ENCODE assay signal across 12 cellular contexts in genomic region chrX:117972681-117973080, GRCh38.
DNase-seq lines count a peak whose midpoint lies in the region; FAIRE-seq and TF ChIP-seq lines count a peak whose summit lies in the region.
"Had no signal": no experiment of that assay in that cellular context is flagged by ENCODE, and none has a peak within 500 bp of the region (broad histone marks: within the 10 kb centered on the region; RNA-seq: fewer than 3 reads in every experiment).

No MANE protein-coding gene starts in this region.

- H3K27me3 ChIP-seq in HAP-1 (ENCODE audit: low read depth), result no peaks in the 10 kb centered on the region
- H3K27me3 ChIP-seq: SJCRH30 had no signal

- H3K4me3 ChIP-seq in HAP-1, result no peak overlapping the region
- no peak overlapping the region for H3K4me3 ChIP-seq in kidney (ENCODE audit: low read length in 2 of 2)
- H3K4me3 ChIP-seq: GM12878, SJCRH30 had no signal

- no peak for TF ChIP-seq CTCF in nephron (IDR thresholded peaks at IDR 0.05; ENCODE audit: unreplicated experiment in 3 of 3)
- no peak for TF ChIP-seq CTCF in kidney (IDR thresholded peaks at IDR 0.05; ENCODE audit: borderline replicate concordance, extremely low read depth, insufficient read depth)

- H3K36me3 ChIP-seq in HAP-1 (replicated peaks), result no peaks in the 10 kb centered on the region
- no peaks in the 10 kb centered on the region for H3K36me3 ChIP-seq in kidney (ENCODE audit: control insufficient read depth in 1 of 2, insufficient read depth in 2 of 2, low read length in 2 of 2)
- H3K36me3 ChIP-seq: SJCRH30 had no signal

- no peaks in the 10 kb centered on the region for H3K27me3 Mint-ChIP-seq in nephron (ENCODE audit: low read depth)

- no peaks in the 10 kb centered on the region for H3K36me3 Mint-ChIP-seq in nephron (ENCODE audit: low read depth)

- peak overlapping the region; percentile 4 to 61 (median 18) for H3K27ac Mint-ChIP-seq in nephron

- H3K9me3 Mint-ChIP-seq in nephron, result no peaks in the 10 kb centered on the region

- no peak for FAIRE-seq in kidney (lab: Jason Lieb, UNC)
- FAIRE-seq: D721Med, GM12878 had no signal

- H3K27ac ChIP-seq in kidney (ENCODE audit: low read depth in 2 of 2, low read length in 2 of 2), result no peak overlapping the region
- H3K27ac ChIP-seq: SJCRH30 had no signal

- H3K4me1 ChIP-seq in HAP-1 (peaks cover 26% of the 10 kb centered on the region), kidney (ENCODE audit: control insufficient read depth in 1 of 2, insufficient read depth in 1 of 2, low read depth in 1 of 2, low read length in 2 of 2) (no peaks in the 10 kb centered on the region)

- intact Hi-C loops in kidney (cut with DNase I), result no loop called here

- peaks cover 15% of the 10 kb centered on the region for H3K4me1 Mint-ChIP-seq in nephron

- H3K9me3 ChIP-seq in HAP-1 (no peaks in the 10 kb centered on the region), kidney (ENCODE audit: control insufficient read depth in 1 of 2, low read length in 2 of 2) (no peaks in the 10 kb centered on the region)
- H3K9me3 ChIP-seq: SJCRH30 had no signal

- no peak overlapping the region for H3K9ac ChIP-seq in kidney (ENCODE audit: low read length in 2 of 2)

- DNase-seq in HAP-1 (ENCODE audit: low spot score in 2 of 2) (peak; percentile 74 to 91), NCI-H748 (lab: John Stamatoyannopoulos, UW; ENCODE audit: unreplicated experiment) (peak; percentile 85), fibroblast of the conjunctiva (ENCODE audit: low read depth) (peak; percentile 32), kidney (no peak), KG1 (lab: John Stamatoyannopoulos, UW) (no peak)
- DNase-seq in activated naive CD4-positive, alpha-beta T cell treated with Interleukin-2 at 50 U/mL for 16 hours, result no peak
- DNase-seq: central memory CD4-positive, alpha-beta T cell; NCI-H226 had no signal

- H3K4me3 Mint-ChIP-seq in nephron, result peak overlapping the region; percentile 43 to 68 (median 62)

- in situ Hi-C loops in HAP-1 (cut with MboI; ENCODE audit: low sequenced_read_pairs), result no loop called here

Comparison
In these comparisons a context has a peak if more than half of its experiments do, and no peak if none do; other contexts are left out.
1. DNase-seq: peak in HAP-1 (2 of 2), NCI-H748 (single experiment) and fibroblast of the conjunctiva (single experiment); none in kidney (single experiment), KG1 (single experiment) and activated naive CD4-positive, alpha-beta T cell treated with Interleukin-2 at 50 U/mL for 16 hours (single experiment).